ENCODE assay signal across 1 cellular context in the genomic region with DNA sequence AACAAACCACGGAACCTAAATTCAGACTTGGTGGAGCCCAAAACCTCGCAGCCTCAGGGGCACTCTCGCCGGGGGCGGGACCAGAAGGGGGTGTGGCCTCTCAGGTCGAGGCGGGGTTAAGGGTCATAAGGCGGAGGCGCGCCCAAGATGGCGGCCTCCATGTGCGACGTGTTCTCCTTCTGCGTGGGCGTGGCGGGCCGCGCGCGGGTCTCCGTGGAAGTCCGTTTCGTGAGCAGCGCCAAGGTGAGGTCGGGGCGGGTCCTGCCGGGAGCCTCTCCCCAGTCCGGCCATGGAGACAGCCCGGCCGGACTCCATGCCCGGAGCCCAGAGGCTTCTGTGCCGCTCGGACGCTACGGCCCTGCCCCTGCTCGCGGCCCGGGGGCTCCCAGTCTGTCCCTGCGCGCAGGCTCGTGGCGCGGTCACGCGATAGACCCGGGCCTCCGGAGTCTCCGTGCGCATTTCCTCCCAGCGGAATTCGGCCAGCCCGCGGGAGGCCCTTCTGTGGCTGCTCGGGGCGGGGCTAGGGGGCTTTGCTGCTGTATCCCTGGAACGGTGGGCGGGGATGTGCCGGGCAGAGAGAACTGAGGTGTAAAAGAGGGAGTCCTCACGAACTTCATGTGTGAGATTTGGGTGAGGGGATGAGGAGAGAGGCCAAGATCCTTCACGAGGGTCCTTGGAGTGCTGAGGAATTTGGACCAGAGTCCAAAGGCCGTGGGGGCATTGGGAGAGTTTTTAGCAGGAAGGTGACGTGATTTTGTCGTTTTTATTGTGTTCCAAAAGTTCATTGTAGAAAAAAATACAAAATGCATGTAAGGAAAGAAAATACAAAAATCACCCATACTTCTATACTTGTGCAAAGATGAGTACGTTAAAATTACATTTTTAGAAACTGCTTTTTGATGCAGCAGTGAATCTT.
TF ChIP-seq lines count a peak whose summit lies in the region.

A gene (plus strand): TSS at position 126 of the 916 bp plus-strand sequence. CDS start 22 bp downstream, at position 148.

TF ChIP-seq in HepG2, 621 proteins besides CTCF, POLR2A, EP300 and RAD21 (continued from another document and continues in another):
- TF ChIP-seq, protein P1, sequence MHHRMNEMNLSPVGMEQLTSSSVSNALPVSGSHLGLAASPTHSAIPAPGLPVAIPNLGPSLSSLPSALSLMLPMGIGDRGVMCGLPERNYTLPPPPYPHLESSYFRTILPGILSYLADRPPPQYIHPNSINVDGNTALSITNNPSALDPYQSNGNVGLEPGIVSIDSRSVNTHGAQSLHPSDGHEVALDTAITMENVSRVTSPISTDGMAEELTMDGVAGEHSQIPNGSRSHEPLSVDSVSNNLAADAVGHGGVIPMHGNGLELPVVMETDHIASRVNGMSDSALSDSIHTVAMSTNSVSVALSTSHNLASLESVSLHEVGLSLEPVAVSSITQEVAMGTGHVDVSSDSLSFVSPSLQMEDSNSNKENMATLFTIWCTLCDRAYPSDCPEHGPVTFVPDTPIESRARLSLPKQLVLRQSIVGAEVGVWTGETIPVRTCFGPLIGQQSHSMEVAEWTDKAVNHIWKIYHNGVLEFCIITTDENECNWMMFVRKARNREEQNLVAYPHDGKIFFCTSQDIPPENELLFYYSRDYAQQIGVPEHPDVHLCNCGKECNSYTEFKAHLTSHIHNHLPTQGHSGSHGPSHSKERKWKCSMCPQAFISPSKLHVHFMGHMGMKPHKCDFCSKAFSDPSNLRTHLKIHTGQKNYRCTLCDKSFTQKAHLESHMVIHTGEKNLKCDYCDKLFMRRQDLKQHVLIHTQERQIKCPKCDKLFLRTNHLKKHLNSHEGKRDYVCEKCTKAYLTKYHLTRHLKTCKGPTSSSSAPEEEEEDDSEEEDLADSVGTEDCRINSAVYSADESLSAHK (CRISPR knock-in tag; IDR thresholded peaks at IDR 0.05; ENCODE audit: borderline replicate concordance): no peak
- TF ChIP-seq TBX3 (IDR thresholded peaks at IDR 0.05; ENCODE audit: borderline replicate concordance): no peak
- TF ChIP-seq, protein P2, sequence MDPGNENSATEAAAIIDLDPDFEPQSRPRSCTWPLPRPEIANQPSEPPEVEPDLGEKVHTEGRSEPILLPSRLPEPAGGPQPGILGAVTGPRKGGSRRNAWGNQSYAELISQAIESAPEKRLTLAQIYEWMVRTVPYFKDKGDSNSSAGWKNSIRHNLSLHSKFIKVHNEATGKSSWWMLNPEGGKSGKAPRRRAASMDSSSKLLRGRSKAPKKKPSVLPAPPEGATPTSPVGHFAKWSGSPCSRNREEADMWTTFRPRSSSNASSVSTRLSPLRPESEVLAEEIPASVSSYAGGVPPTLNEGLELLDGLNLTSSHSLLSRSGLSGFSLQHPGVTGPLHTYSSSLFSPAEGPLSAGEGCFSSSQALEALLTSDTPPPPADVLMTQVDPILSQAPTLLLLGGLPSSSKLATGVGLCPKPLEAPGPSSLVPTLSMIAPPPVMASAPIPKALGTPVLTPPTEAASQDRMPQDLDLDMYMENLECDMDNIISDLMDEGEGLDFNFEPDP (CRISPR knock-in tag; conservative IDR thresholded peaks at IDR 0.05): no peak
- TF ChIP-seq ZNF230 (CRISPR knock-in tag; IDR thresholded peaks at IDR 0.05): peak; percentile 99
- no peak for TF ChIP-seq ZNF75D (CRISPR knock-in tag; IDR thresholded peaks at IDR 0.05; ENCODE audit: borderline replicate concordance)
- TF ChIP-seq, protein P3, sequence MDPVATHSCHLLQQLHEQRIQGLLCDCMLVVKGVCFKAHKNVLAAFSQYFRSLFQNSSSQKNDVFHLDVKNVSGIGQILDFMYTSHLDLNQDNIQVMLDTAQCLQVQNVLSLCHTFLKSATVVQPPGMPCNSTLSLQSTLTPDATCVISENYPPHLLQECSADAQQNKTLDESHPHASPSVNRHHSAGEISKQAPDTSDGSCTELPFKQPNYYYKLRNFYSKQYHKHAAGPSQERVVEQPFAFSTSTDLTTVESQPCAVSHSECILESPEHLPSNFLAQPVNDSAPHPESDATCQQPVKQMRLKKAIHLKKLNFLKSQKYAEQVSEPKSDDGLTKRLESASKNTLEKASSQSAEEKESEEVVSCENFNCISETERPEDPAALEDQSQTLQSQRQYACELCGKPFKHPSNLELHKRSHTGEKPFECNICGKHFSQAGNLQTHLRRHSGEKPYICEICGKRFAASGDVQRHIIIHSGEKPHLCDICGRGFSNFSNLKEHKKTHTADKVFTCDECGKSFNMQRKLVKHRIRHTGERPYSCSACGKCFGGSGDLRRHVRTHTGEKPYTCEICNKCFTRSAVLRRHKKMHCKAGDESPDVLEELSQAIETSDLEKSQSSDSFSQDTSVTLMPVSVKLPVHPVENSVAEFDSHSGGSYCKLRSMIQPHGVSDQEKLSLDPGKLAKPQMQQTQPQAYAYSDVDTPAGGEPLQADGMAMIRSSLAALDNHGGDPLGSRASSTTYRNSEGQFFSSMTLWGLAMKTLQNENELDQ (CRISPR knock-in tag; IDR thresholded peaks at IDR 0.05; ENCODE audit: borderline replicate concordance): no peak
- peak; percentile 7; the same call in 1 of the 2 replicates for TF ChIP-seq TARDBP (CRISPR knock-in tag; IDR thresholded peaks at IDR 0.05)
- no peak for TF ChIP-seq MAFG (CRISPR knock-in tag; IDR thresholded peaks at IDR 0.05)
- TF ChIP-seq MEIS2 (CRISPR knock-in tag; IDR thresholded peaks at IDR 0.05): peak; percentile 73
- TF ChIP-seq, protein P4, sequence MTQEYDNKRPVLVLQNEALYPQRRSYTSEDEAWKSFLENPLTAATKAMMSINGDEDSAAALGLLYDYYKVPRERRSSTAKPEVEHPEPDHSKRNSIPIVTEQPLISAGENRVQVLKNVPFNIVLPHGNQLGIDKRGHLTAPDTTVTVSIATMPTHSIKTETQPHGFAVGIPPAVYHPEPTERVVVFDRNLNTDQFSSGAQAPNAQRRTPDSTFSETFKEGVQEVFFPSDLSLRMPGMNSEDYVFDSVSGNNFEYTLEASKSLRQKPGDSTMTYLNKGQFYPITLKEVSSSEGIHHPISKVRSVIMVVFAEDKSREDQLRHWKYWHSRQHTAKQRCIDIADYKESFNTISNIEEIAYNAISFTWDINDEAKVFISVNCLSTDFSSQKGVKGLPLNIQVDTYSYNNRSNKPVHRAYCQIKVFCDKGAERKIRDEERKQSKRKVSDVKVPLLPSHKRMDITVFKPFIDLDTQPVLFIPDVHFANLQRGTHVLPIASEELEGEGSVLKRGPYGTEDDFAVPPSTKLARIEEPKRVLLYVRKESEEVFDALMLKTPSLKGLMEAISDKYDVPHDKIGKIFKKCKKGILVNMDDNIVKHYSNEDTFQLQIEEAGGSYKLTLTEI (CRISPR knock-in tag; conservative IDR thresholded peaks at IDR 0.05): no peak
- no peak for TF ChIP-seq SRSF4 (IDR thresholded peaks at IDR 0.05; ENCODE audit: low read depth, low read length, poor library complexity, severe bottlenecking)
- TF ChIP-seq ZBTB1 (CRISPR knock-in tag; IDR thresholded peaks at IDR 0.05; ENCODE audit: borderline replicate concordance): no peak
- TF ChIP-seq KDM3A (CRISPR knock-in tag; IDR thresholded peaks at IDR 0.05; ENCODE audit: low read depth): 0 out of 2 replicates have a peak, but pooled peaks have one; percentile 62
- peak; percentile 85 for TF ChIP-seq ZNF430 (CRISPR knock-in tag; IDR thresholded peaks at IDR 0.05)
- TF ChIP-seq SMC3 (IDR thresholded peaks at IDR 0.05; ENCODE audit: low read length): no peak
- TF ChIP-seq ZNF562 (CRISPR knock-in tag; IDR thresholded peaks at IDR 0.05; ENCODE audit: borderline replicate concordance): no peak
- TF ChIP-seq SOX5 (CRISPR knock-in tag; IDR thresholded peaks at IDR 0.05; ENCODE audit: borderline replicate concordance): no peak
- no peak for TF ChIP-seq ZNF33A (CRISPR knock-in tag; IDR thresholded peaks at IDR 0.05; ENCODE audit: borderline replicate concordance)
- peak; percentile 95 for TF ChIP-seq POLR2AphosphoS5 (IDR thresholded peaks at IDR 0.05; ENCODE audit: low read depth, low read length)
- TF ChIP-seq ZNF124 (CRISPR knock-in tag; IDR thresholded peaks at IDR 0.05): peak; percentile 78; the same call in 1 of the 2 replicates
- TF ChIP-seq, protein P5, sequence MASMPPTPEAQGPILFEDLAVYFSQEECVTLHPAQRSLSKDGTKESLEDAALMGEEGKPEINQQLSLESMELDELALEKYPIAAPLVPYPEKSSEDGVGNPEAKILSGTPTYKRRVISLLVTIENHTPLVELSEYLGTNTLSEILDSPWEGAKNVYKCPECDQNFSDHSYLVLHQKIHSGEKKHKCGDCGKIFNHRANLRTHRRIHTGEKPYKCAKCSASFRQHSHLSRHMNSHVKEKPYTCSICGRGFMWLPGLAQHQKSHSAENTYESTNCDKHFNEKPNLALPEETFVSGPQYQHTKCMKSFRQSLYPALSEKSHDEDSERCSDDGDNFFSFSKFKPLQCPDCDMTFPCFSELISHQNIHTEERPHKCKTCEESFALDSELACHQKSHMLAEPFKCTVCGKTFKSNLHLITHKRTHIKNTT (CRISPR knock-in tag; IDR thresholded peaks at IDR 0.05): 0 out of 2 replicates have a peak, but pooled peaks have one; percentile 50
- TF ChIP-seq ZNF746 (CRISPR knock-in tag; IDR thresholded peaks at IDR 0.05): 0 out of 2 replicates have a peak, but pooled peaks have one; percentile 36
- TF ChIP-seq, protein P6, sequence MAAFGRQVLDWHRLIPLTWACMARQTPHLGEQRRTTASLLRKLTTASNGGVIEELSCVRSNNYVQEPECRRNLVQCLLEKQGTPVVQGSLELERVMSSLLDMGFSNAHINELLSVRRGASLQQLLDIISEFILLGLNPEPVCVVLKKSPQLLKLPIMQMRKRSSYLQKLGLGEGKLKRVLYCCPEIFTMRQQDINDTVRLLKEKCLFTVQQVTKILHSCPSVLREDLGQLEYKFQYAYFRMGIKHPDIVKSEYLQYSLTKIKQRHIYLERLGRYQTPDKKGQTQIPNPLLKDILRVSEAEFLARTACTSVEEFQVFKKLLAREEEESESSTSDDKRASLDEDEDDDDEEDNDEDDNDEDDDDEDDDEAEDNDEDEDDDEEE (CRISPR knock-in tag; IDR thresholded peaks at IDR 0.05): peak; percentile 96; the same call in 1 of the 2 replicates
- TF ChIP-seq ZSCAN12 (CRISPR knock-in tag; IDR thresholded peaks at IDR 0.05): peak; percentile 80; the same call in 1 of the 2 replicates
- no peak; the same call in 1 of the 2 replicates for TF ChIP-seq ZC3H4 (CRISPR knock-in tag; IDR thresholded peaks at IDR 0.05; ENCODE audit: borderline replicate concordance)
- no peak for TF ChIP-seq ZNF224 (CRISPR knock-in tag; IDR thresholded peaks at IDR 0.05)
- TF ChIP-seq, protein P7, sequence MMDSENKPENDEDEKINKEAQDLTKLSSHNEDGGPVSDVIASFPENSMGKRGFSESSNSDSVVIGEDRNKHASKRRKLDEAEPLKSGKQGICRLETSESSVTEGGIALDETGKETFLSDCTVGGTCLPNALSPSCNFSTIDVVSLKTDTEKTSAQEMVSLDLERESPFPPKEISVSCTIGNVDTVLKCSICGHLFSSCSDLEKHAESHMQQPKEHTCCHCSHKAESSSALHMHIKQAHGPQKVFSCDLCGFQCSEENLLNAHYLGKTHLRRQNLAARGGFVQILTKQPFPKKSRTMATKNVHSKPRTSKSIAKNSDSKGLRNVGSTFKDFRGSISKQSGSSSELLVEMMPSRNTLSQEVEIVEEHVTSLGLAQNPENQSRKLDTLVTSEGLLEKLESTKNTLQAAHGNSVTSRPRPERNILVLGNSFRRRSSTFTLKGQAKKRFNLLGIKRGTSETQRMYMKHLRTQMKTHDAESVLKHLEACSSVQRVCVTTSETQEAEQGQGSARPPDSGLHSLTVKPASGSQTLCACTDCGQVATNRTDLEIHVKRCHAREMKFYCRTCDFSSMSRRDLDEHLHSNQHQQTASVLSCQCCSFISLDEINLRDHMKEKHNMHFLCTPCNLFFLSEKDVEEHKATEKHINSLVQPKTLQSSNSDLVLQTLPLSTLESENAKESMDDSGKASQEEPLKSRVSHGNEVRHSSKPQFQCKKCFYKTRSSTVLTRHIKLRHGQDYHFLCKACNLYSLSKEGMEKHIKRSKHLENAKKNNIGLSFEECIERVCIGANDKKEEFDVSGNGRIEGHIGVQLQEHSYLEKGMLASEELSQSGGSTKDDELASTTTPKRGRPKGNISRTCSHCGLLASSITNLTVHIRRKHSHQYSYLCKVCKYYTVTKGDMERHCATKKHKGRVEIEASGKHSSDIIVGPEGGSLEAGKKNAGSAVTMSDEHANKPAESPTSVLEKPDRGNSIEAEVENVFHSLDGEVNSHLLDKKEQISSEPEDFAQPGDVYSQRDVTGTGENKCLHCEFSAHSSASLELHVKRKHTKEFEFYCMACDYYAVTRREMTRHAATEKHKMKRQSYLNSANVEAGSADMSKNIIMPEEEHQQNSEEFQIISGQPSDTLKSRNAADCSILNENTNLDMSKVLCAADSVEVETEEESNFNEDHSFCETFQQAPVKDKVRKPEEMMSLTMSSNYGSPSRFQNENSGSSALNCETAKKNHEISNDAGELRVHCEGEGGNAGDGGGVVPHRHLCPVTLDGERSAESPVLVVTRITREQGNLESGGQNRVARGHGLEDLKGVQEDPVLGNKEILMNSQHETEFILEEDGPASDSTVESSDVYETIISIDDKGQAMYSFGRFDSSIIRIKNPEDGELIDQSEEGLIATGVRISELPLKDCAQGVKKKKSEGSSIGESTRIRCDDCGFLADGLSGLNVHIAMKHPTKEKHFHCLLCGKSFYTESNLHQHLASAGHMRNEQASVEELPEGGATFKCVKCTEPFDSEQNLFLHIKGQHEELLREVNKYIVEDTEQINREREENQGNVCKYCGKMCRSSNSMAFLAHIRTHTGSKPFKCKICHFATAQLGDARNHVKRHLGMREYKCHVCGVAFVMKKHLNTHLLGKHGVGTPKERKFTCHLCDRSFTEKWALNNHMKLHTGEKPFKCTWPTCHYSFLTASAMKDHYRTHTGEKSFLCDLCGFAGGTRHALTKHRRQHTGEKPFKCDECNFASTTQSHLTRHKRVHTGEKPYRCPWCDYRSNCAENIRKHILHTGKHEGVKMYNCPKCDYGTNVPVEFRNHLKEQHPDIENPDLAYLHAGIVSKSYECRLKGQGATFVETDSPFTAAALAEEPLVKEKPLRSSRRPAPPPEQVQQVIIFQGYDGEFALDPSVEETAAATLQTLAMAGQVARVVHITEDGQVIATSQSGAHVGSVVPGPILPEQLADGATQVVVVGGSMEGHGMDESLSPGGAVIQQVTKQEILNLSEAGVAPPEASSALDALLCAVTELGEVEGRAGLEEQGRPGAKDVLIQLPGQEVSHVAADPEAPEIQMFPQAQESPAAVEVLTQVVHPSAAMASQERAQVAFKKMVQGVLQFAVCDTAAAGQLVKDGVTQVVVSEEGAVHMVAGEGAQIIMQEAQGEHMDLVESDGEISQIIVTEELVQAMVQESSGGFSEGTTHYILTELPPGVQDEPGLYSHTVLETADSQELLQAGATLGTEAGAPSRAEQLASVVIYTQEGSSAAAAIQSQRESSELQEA (CRISPR knock-in tag; IDR thresholded peaks at IDR 0.05; ENCODE audit: not compliant biosample characterization): peak; percentile 79
- TF ChIP-seq ZNF7 (CRISPR knock-in tag; IDR thresholded peaks at IDR 0.05): no peak
- peak; percentile 88 for TF ChIP-seq CHD2 (IDR thresholded peaks at IDR 0.05; ENCODE audit: low read depth, low read length)
- no peak; the same call in 1 of the 2 replicates for TF ChIP-seq TOE1 (CRISPR knock-in tag; IDR thresholded peaks at IDR 0.05)
- 0 out of 2 replicates have a peak, but pooled peaks have one; percentile 89 for TF ChIP-seq FLYWCH1 (CRISPR knock-in tag; IDR thresholded peaks at IDR 0.05)
- 0 out of 2 replicates have a peak, but pooled peaks have one; percentile 37 for TF ChIP-seq GTF2F1 (IDR thresholded peaks at IDR 0.05; ENCODE audit: low read length)
- peak; percentile 74; the same call in 1 of the 2 replicates for TF ChIP-seq RFXAP (CRISPR knock-in tag; IDR thresholded peaks at IDR 0.05; ENCODE audit: borderline replicate concordance)
- 0 out of 2 replicates have a peak, but pooled peaks have one; percentile 30 for TF ChIP-seq RFX5 (IDR thresholded peaks at IDR 0.05; ENCODE audit: low read depth, low read length)
